8 cellular contexts compared by ENCODE assay signal in the genomic region with DNA sequence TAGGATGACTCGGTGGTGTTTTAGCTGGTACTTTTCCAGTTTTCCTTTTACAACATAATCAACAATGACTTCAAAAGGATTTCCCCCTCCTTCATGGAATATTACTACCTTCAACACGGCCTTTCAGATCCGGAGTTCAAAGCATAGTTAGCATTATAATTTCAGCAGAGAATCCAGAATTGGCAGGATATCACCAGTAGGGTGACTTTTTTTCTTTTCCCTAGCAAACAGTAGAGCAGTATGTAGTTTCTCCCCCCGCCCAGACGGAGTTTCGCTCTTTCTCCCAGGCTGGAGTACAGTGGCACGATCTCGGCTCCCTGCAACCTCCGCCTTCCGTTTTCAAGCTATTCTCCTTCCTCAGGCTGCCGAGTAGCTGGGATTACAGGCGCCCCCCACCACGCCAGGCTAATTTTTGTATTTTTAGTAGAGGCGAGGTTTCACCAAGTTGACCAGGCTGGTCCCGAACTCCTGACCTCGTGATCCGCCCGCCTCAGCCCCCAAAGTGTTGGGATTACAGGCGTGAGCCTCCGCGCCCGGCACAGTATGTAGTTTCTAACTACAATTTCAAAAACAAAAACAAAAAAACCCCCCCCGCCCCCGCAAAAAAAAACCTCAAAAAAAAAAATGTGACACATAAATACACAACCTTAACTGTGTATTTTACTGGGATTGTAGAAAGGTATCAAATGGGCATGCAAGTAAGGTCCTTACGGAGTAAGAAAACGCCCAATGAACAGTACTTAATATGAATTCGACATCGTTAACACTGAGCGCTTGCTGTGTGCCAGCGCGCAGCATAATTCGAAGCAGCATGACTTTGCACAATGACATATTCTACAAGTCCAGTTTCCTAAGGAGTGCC. TPM values are rescaled to one million over a fixed set of nuclear protein-coding genes. Genes with fewer than 3 reads are reported as not detected.
A peak's percentile ranks its signal among the peaks of the same experiment; 100 is the strongest.
DNase-seq lines count a peak whose midpoint lies in the region; ATAC-seq and TF ChIP-seq lines count a peak whose summit lies in the region.

No MANE protein-coding gene starts in this region.

- peak overlapping the region; percentile 99 for H3K9ac ChIP-seq in KMS-11

- H3K27ac ChIP-seq in KMS-11, result peak overlapping the region; percentile 100
- peak overlapping the region; percentile 98 to 100 for H3K27ac ChIP-seq in thoracic aorta

- peak overlapping the region; percentile 63 for H2AFZ ChIP-seq in KMS-11 (ENCODE audit: low read depth)

- no peaks in the 10 kb centered on the region for H3K9me3 ChIP-seq in thoracic aorta

- H3K4me1 ChIP-seq in KMS-11 (ENCODE audit: low read depth, poor library complexity, severe bottlenecking) (peaks cover 36% of the 10 kb centered on the region), thoracic aorta (ENCODE audit: control insufficient read depth in 1 of 2, low read depth in 2 of 2) (peaks cover 22 to 30% of the 10 kb centered on the region in 2 donors)

- H4K20me1 ChIP-seq in KMS-11 (ENCODE audit: insufficient read depth), result no peaks in the 10 kb centered on the region

- ATAC-seq in GM18909 (IDR thresholded peaks at IDR 0.05; ENCODE audit: poor library complexity, unreplicated experiment) (peak; percentile 16), thoracic aorta (ENCODE audit: insufficient number of reproducible peaks, low FRiP score, low read depth) (peak; percentile 53)

- H3K36me3 Mint-ChIP-seq in neural crest cell (ENCODE audit: low read depth), result peaks cover 7% of the 10 kb centered on the region

- peaks cover 10% of the 10 kb centered on the region for H3K27me3 Mint-ChIP-seq in neural crest cell (ENCODE audit: low read depth)

- H3K4me2 ChIP-seq in KMS-11, result peak overlapping the region; percentile 96

- H3K4me3 ChIP-seq in KMS-11 (IDR thresholded peaks at IDR 0.05; ENCODE audit: insufficient read depth, low read depth, low read length) (no peak overlapping the region), fibroblast of villous mesenchyme (ENCODE audit: low read depth, low read length) (peak overlapping the region; percentile 83), thoracic aorta (peak overlapping the region; percentile 83)

- H3K36me3 ChIP-seq in KMS-11 (ENCODE audit: insufficient read depth) (no peaks in the 10 kb centered on the region), thoracic aorta (peaks cover 2% of the 10 kb centered on the region)

- H3K79me2 ChIP-seq in KMS-11 (ENCODE audit: insufficient read depth, low read depth), result peaks cover 33% of the 10 kb centered on the region; the same call in 1 of the 2 replicates

- peak overlapping the region; percentile 100 for H3K27ac Mint-ChIP-seq in neural crest cell (ENCODE audit: unreplicated experiment)

- peak overlapping the region; percentile 97 for H3K4me3 Mint-ChIP-seq in neural crest cell

- H3K27me3 ChIP-seq in KMS-11 (ENCODE audit: insufficient read depth, low read depth) (no peaks in the 10 kb centered on the region), thoracic aorta (replicated peaks; ENCODE audit: insufficient read depth) (no peaks in the 10 kb centered on the region)

- H3K4me1 Mint-ChIP-seq in neural crest cell, result peaks cover 40% of the 10 kb centered on the region

- H3K9me3 Mint-ChIP-seq in neural crest cell, result no peaks in the 10 kb centered on the region

- TF ChIP-seq CTCF in KMS-11 (conservative IDR thresholded peaks at IDR 0.05; ENCODE audit: low read depth, low read length) (peak; percentile 34; the same call in 1 of the 2 replicates), fibroblast of villous mesenchyme (IDR thresholded peaks at IDR 0.05; ENCODE audit: insufficient read depth, low read depth, low read length) (peak; percentile 25), neural crest cell (conservative IDR thresholded peaks at IDR 0.05) (peak; percentile 57), thoracic aorta (IDR thresholded peaks at IDR 0.05) (peak; percentile 37)

- peak; percentile 52 for DNase-seq in AG08396 (ENCODE audit: low spot score)
- DNase-seq in SHP77 treated with DMSO at 0.1 percent for 48 hours (lab: John Stamatoyannopoulos, UW), result peak; percentile 58
- DNase-seq in activated gamma-delta T cell treated with Interleukin-2 at 50 U/mL for 16 hours, result peak; percentile 45
- DNase-seq in fibroblast of villous mesenchyme (ENCODE audit: low read depth), result peak; percentile 81
- peak; percentile 43 for DNase-seq in neural crest cell (ENCODE audit: low read depth, low spot score)
- no peak for DNase-seq in thoracic aorta (ENCODE audit: low spot score)

RNA-seq across cellular contexts. Expression of a gene that starts 1.5 kb away (rescaled TPM):
- total RNA-seq in fibroblast of villous mesenchyme, result 31.6 and 32.8 TPM in 2 replicates
- total RNA-seq in neural crest cell, result 24.0 and 25.7 TPM in 2 replicates
- total RNA-seq in thoracic aorta, result 10 to 100 TPM; 10.8 to 38.0 TPM

RNA-seq across cellular contexts. Expression of a gene that starts 30.4 kb away (rescaled TPM):
- total RNA-seq in fibroblast of villous mesenchyme (209 and 324 TPM in 2 replicates), neural crest cell (695 and 719 TPM in 2 replicates), thoracic aorta (100 to 1,000 TPM; 254 to 519 TPM)
